Comparison of ENCODE assay signal across 3 cellular contexts in genomic region chrX:47603125-47603524, GRCh38.
TF ChIP-seq lines count a peak whose summit lies in the region.

No MANE protein-coding gene starts in this region.

TF ChIP-seq in HEK293, 187 proteins besides CTCF, POLR2A, EP300 and RAD21:
- peak; percentile 72; the same call in 1 of the 2 replicates for TF ChIP-seq ZNF121 (tag by site-specific recombination; IDR thresholded peaks at IDR 0.05)

TF ChIP-seq in WTC11, 78 proteins besides CTCF, POLR2A, EP300 and RAD21:
- 0 out of 2 replicates have a peak, but pooled peaks have one; percentile 29 for TF ChIP-seq ZNF121 (CRISPR knock-in tag; IDR thresholded peaks at IDR 0.05)

TF ChIP-seq in K562, 482 proteins besides CTCF, POLR2A, EP300 and RAD21:
- peak; percentile 92 for TF ChIP-seq ZNF121 (CRISPR knock-in tag; conservative IDR thresholded peaks at IDR 0.05)
